ENCODE assay signal across 27 cellular contexts in genomic region chr1:114270255-114271117, GRCh38.
"Had no signal": no experiment of that assay in that cellular context is flagged by ENCODE, and none has a peak within 500 bp of the region (broad histone marks: within the 10 kb centered on the region; RNA-seq: fewer than 3 reads in every experiment).

No MANE protein-coding gene starts in this region.

- H3K4me1 ChIP-seq: esophagus squamous epithelium, thyroid gland, upper lobe of left lung, vagina had no signal

- H3K36me3 Mint-ChIP-seq: activated CD4-positive, alpha-beta memory T cell treated with anti-CD3 and anti-CD28 coated beads for 36 hours; activated naive CD4-positive, alpha-beta T cell treated with anti-CD3 and anti-CD28 coated beads, Interleukin-2, amount 50 U/mL, for 24 hours; stimulated activated effector memory CD8-positive, alpha-beta T cell treated with anti-CD3 and anti-CD28 coated beads, Interleukin-12 subunit alpha, Interleukin-12 subunit beta, amount 100 ng/mL, for 72 hours had no signal

- DNase-seq: activated CD4-positive, alpha-beta memory T cell treated with anti-CD3 and anti-CD28 coated beads for 36 hours; activated CD4-positive, alpha-beta T cell treated with anti-CD3 and anti-CD28 coated beads, Interleukin-2, amount 10 ng/mL, durations not matched to agents 24 days and 14 days; activated CD4-positive, CD25-positive, alpha-beta regulatory T cell treated with anti-CD3 and anti-CD28 coated beads, Interleukin-2, amount 50 U/mL, for 72 hours; activated naive CD8-positive, alpha-beta T cell treated with anti-CD3 and anti-CD28 coated beads, Interleukin-2, amount 50 U/mL, for 24 hours; activated T-cell treated with anti-CD3 and anti-CD28 coated beads, Interleukin-2, amount 50 U/mL, for 4 hours; dermis blood vessel endothelial cell; effector CD4-positive, alpha-beta T cell; esophagus squamous epithelium; glutamatergic neuron; left colon; mesenchymal stem cell; ovary; retina; small intestine; stimulated activated CD4-positive, alpha-beta T cell treated with anti-CD3 and anti-CD28 coated beads, Interleukin-4, amount 100 ng/mL, for 24 hours; substantia nigra; T-helper 2 cell; thyroid gland; upper lobe of left lung had no signal

- H3K4me3 ChIP-seq: esophagus squamous epithelium, ovary, thyroid gland, upper lobe of left lung, vagina had no signal

- H3K36me3 ChIP-seq: esophagus squamous epithelium, ovary, thyroid gland, upper lobe of left lung, vagina had no signal

- H3K9me3 Mint-ChIP-seq: activated CD4-positive, alpha-beta memory T cell treated with anti-CD3 and anti-CD28 coated beads for 36 hours; activated naive CD4-positive, alpha-beta T cell treated with anti-CD3 and anti-CD28 coated beads, Interleukin-2, amount 50 U/mL, for 24 hours; activated naive CD8-positive, alpha-beta T cell treated with anti-CD3 and anti-CD28 coated beads, Interleukin-2, amount 50 U/mL, for 24 hours; activated T-cell treated with anti-CD3 and anti-CD28 coated beads, Interleukin-2, amount 50 U/mL, for 4 hours; central memory CD8-positive, alpha-beta T cell; stimulated activated naive CD8-positive, alpha-beta T cell treated with anti-CD3 and anti-CD28 coated beads, Interleukin-15, Interleukin-2, amounts not matched to agents 100 ng/mL and 50 ng/mL, for 24 hours had no signal

- H3K27ac Mint-ChIP-seq: activated CD4-positive, alpha-beta memory T cell treated with anti-CD3 and anti-CD28 coated beads for 36 hours; activated CD4-positive, alpha-beta T cell treated with anti-CD3 and anti-CD28 coated beads, Interleukin-2, amount 10 ng/mL, durations not matched to agents 24 days and 14 days; activated naive CD4-positive, alpha-beta T cell treated with anti-CD3 and anti-CD28 coated beads, Interleukin-2, amount 50 U/mL, for 24 hours; activated naive CD8-positive, alpha-beta T cell treated with anti-CD3 and anti-CD28 coated beads, Interleukin-2, amount 50 U/mL, for 24 hours; activated T-helper 17 cell treated with anti-CD3 and anti-CD28 coated beads, Interleukin-2, amount 50 U/mL, for 72 hours; progenitor cell of endocrine pancreas; stimulated activated effector memory CD8-positive, alpha-beta T cell treated with anti-CD3 and anti-CD28 coated beads, Interleukin-12 subunit alpha, Interleukin-12 subunit beta, amount 100 ng/mL, for 72 hours; stimulated activated naive CD8-positive, alpha-beta T cell treated with anti-CD3 and anti-CD28 coated beads, Interleukin-15, Interleukin-2, amounts not matched to agents 100 ng/mL and 50 ng/mL, for 24 hours had no signal

- H3K9me3 ChIP-seq: esophagus squamous epithelium, ovary, thyroid gland, upper lobe of left lung, vagina had no signal

- ATAC-seq: activated naive CD8-positive, alpha-beta T cell treated with anti-CD3 and anti-CD28 coated beads, Interleukin-2, amount 50 U/mL, for 24 hours; activated T-cell treated with anti-CD3 and anti-CD28 coated beads, Interleukin-2, amount 50 U/mL, for 4 hours; activated T-helper 17 cell treated with anti-CD3 and anti-CD28 coated beads, Interleukin-2, amount 50 U/mL, for 72 hours; left colon; sciatic nerve; stimulated activated effector memory CD8-positive, alpha-beta T cell treated with anti-CD3 and anti-CD28 coated beads, Interleukin-12 subunit alpha, Interleukin-12 subunit beta, amount 100 ng/mL, for 72 hours had no signal

- H3K4me3 Mint-ChIP-seq: activated CD4-positive, alpha-beta memory T cell treated with anti-CD3 and anti-CD28 coated beads for 36 hours; activated CD4-positive, alpha-beta T cell treated with anti-CD3 and anti-CD28 coated beads, Interleukin-2, amount 10 ng/mL, durations not matched to agents 24 days and 14 days; activated naive CD4-positive, alpha-beta T cell treated with anti-CD3 and anti-CD28 coated beads, Interleukin-2, amount 50 U/mL, for 24 hours; activated naive CD8-positive, alpha-beta T cell treated with anti-CD3 and anti-CD28 coated beads, Interleukin-2, amount 50 U/mL, for 24 hours; activated T-cell treated with anti-CD3 and anti-CD28 coated beads, Interleukin-2, amount 50 U/mL, for 4 hours; activated T-helper 17 cell treated with anti-CD3 and anti-CD28 coated beads, Interleukin-2, amount 50 U/mL, for 72 hours; central memory CD8-positive, alpha-beta T cell; stimulated activated effector memory CD8-positive, alpha-beta T cell treated with anti-CD3 and anti-CD28 coated beads, Interleukin-12 subunit alpha, Interleukin-12 subunit beta, amount 100 ng/mL, for 72 hours; stimulated activated naive CD8-positive, alpha-beta T cell treated with anti-CD3 and anti-CD28 coated beads, Interleukin-15, Interleukin-2, amounts not matched to agents 100 ng/mL and 50 ng/mL, for 24 hours had no signal

- H3K4me1 Mint-ChIP-seq: activated CD4-positive, alpha-beta T cell treated with anti-CD3 and anti-CD28 coated beads, Interleukin-2, amount 10 ng/mL, durations not matched to agents 24 days and 14 days; activated naive CD4-positive, alpha-beta T cell treated with anti-CD3 and anti-CD28 coated beads, Interleukin-2, amount 50 U/mL, for 24 hours; activated naive CD8-positive, alpha-beta T cell treated with anti-CD3 and anti-CD28 coated beads, Interleukin-2, amount 50 U/mL, for 24 hours; activated T-helper 17 cell treated with anti-CD3 and anti-CD28 coated beads, Interleukin-2, amount 50 U/mL, for 72 hours had no signal

- H3K27ac ChIP-seq: esophagus squamous epithelium, thyroid gland, upper lobe of left lung, vagina had no signal

- H3K27me3 ChIP-seq: ovary, thyroid gland, upper lobe of left lung, vagina had no signal
